16 cellular contexts compared by ENCODE assay signal in the genomic region with DNA sequence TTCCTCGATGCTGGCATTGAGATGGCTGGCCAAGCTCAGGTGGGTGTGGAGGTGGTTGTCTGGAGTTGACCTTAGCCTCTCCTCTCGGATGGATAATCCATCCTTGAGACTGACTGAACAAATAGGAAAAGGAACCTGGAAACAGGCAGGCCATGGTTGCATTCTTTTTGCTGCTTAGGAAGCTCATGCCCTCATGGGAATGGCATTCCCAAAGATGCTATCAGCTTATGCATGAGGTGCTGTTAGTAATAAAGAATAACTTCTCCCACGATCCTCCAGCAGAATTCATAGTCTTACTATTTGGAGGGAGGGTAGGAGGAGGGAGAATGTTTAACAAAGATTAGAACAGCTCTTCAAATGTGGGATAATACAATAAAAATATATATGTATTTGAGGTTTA.
A peak's percentile ranks its signal among the peaks of the same experiment; 100 is the strongest.
DNase-seq lines count a peak whose midpoint lies in the region; ATAC-seq, FAIRE-seq and TF ChIP-seq lines count a peak whose summit lies in the region.
"Had no signal": no experiment of that assay in that cellular context is flagged by ENCODE, and none has a peak within 500 bp of the region (broad histone marks: within the 10 kb centered on the region; RNA-seq: fewer than 3 reads in every experiment).

No MANE protein-coding gene starts in this region.

- TF ChIP-seq CTCF in SK-N-SH (IDR thresholded peaks at IDR 0.05) (no peak), fibroblast of the aortic adventitia (IDR thresholded peaks at IDR 0.05; ENCODE audit: insufficient read depth, low read length) (no peak), transverse colon (IDR thresholded peaks at IDR 0.05) (no peak), GM23338 (conservative IDR thresholded peaks at IDR 0.05; ENCODE audit: low read depth in 2 of 2) (no peak)

- H3K9me2 ChIP-seq in SK-N-SH: no peaks in the 10 kb centered on the region
- no peaks in the 10 kb centered on the region for H3K9me2 ChIP-seq in GM23338 (ENCODE audit: insufficient read depth)

- peak overlapping the region; percentile 87 for H3K9ac ChIP-seq in SK-N-SH

- no peak overlapping the region for H3K4me3 Mint-ChIP-seq in GM23338
- H3K4me3 Mint-ChIP-seq: activated naive CD8-positive, alpha-beta T cell treated with anti-CD3 and anti-CD28 coated beads, Interleukin-2, amount 10 ng/mL, durations not matched to agents 7 days and 5 days; CD4-positive, alpha-beta T cell had no signal

- H3K4me1 Mint-ChIP-seq in GM23338: peaks cover 17% of the 10 kb centered on the region
- H3K4me1 Mint-ChIP-seq: activated naive CD8-positive, alpha-beta T cell treated with anti-CD3 and anti-CD28 coated beads, Interleukin-2, amount 10 ng/mL, durations not matched to agents 7 days and 5 days had no signal

- H3K4me3 ChIP-seq in SK-N-SH (ENCODE audit: low read depth in 2 of 2, low read length in 1 of 2): peak overlapping the region; percentile 4 to 55; a peak in 3 of 4 replicates
- no peak overlapping the region for H3K4me3 ChIP-seq in fibroblast of the aortic adventitia (ENCODE audit: low read depth, low read length)
- no peak overlapping the region for H3K4me3 ChIP-seq in transverse colon
- no peak overlapping the region for H3K4me3 ChIP-seq in GM23338
- H3K4me3 ChIP-seq: ovary had no signal

- CTCF ChIA-PET in SK-N-SH (lab: Yijun Ruan, JAX): interaction anchor here (0.6 to 2.3 kb wide), 6 partner anchors 9 to 1133 kb away, joined by 3 to 8 read pairs (median 4); no protein-coding TSS in a partner anchor

- TF ChIP-seq RAD21 in SK-N-SH (IDR thresholded peaks at IDR 0.05; ENCODE audit: low read length): no peak

- H3K27ac ChIP-seq in SK-N-SH (ENCODE audit: low read depth in 2 of 2, low read length in 1 of 2) (peak overlapping the region; percentile 81 to 99; a peak in 3 of 4 replicates), transverse colon (no peak overlapping the region), GM23338 (ENCODE audit: low read depth) (no peak overlapping the region)
- H3K27ac ChIP-seq: ovary had no signal

- TF ChIP-seq EP300 in SK-N-SH (IDR thresholded peaks at IDR 0.05; ENCODE audit: borderline replicate concordance in 1 of 2, low read depth in 1 of 2, low read length in 1 of 2) (peak in 1 of 2 experiments; percentile 84; a peak in 2 of 4 replicates), transverse colon (IDR thresholded peaks at IDR 0.05; ENCODE audit: low read depth) (no peak)

- in situ Hi-C loops in transverse colon (cut with MboI; ENCODE audit: low pct_ligation_motif_present in 1 of 4, low pct_unique_long_range_greater_than_20kb in 1 of 4, low sequenced_read_pairs in 3 of 4): no loop called here

- H3F3A ChIP-seq in SK-N-SH (replicated peaks; ENCODE audit: insufficient read depth): peaks cover 58% of the 10 kb centered on the region
- no peaks in the 10 kb centered on the region for H3F3A ChIP-seq in GM23338 (replicated peaks; ENCODE audit: low read depth)

- FAIRE-seq in H54 (lab: Jason Lieb, UNC): no peak

- H3K4me1 ChIP-seq in SK-N-SH (ENCODE audit: control insufficient read depth in 1 of 2, insufficient read depth in 2 of 2, low read depth in 1 of 2, low read length in 1 of 2): peaks cover 22 to 35% of the 10 kb centered on the region in 2 experiments
- peaks cover 0 to 8% (median 2%) of the 10 kb centered on the region in 4 donors for H3K4me1 ChIP-seq in transverse colon
- H3K4me1 ChIP-seq in GM23338 (ENCODE audit: insufficient read depth): peaks cover 4% of the 10 kb centered on the region

- H4K20me1 ChIP-seq in SK-N-SH (ENCODE audit: insufficient read depth) (no peaks in the 10 kb centered on the region), GM23338 (replicated peaks; ENCODE audit: insufficient read depth) (no peaks in the 10 kb centered on the region)

- no peak overlapping the region for H3K27ac Mint-ChIP-seq in GM23338
- H3K27ac Mint-ChIP-seq: activated naive CD8-positive, alpha-beta T cell treated with anti-CD3 and anti-CD28 coated beads, Interleukin-2, amount 10 ng/mL, durations not matched to agents 7 days and 5 days; CD4-positive, alpha-beta T cell had no signal

- intact Hi-C loops in transverse colon (cut with DNase I; ENCODE audit: low total_unique reads): no loop called here

- H3K9me3 ChIP-seq in SK-N-SH (no peaks in the 10 kb centered on the region), transverse colon (no peaks in the 10 kb centered on the region)
- H3K9me3 ChIP-seq: ovary had no signal

- no peaks in the 10 kb centered on the region; the same call in 2 of the 3 replicates for H3K36me3 Mint-ChIP-seq in GM23338 (ENCODE audit: low read depth)
- H3K36me3 Mint-ChIP-seq: activated naive CD8-positive, alpha-beta T cell treated with anti-CD3 and anti-CD28 coated beads, Interleukin-2, amount 10 ng/mL, durations not matched to agents 7 days and 5 days had no signal

- H3K36me3 ChIP-seq in SK-N-SH (replicated peaks in 1 of 2; ENCODE audit: control insufficient read depth in 1 of 2, insufficient read depth in 2 of 2, low read length in 1 of 2) (peaks cover 6% of the 10 kb centered on the region in 2 experiments), transverse colon (peaks cover 0 to 23% (median 9%) of the 10 kb centered on the region in 4 donors), GM23338 (ENCODE audit: insufficient read depth) (no peaks in the 10 kb centered on the region)
- H3K36me3 ChIP-seq: ovary had no signal

- H3K79me2 ChIP-seq in SK-N-SH (ENCODE audit: insufficient read depth): peaks cover 32% of the 10 kb centered on the region
- H3K79me2 ChIP-seq in GM23338 (replicated peaks; ENCODE audit: insufficient read depth): no peaks in the 10 kb centered on the region

- peaks cover 10% of the 10 kb centered on the region for H3K27me3 Mint-ChIP-seq in GM23338 (ENCODE audit: insufficient read depth, low read depth, poor library complexity)
- H3K27me3 Mint-ChIP-seq: activated naive CD8-positive, alpha-beta T cell treated with anti-CD3 and anti-CD28 coated beads, Interleukin-2, amount 10 ng/mL, durations not matched to agents 7 days and 5 days had no signal

- H3K9me3 Mint-ChIP-seq in GM23338: no peaks in the 10 kb centered on the region
- H3K9me3 Mint-ChIP-seq: activated naive CD8-positive, alpha-beta T cell treated with anti-CD3 and anti-CD28 coated beads, Interleukin-2, amount 10 ng/mL, durations not matched to agents 7 days and 5 days; CD4-positive, alpha-beta T cell had no signal

- H3K27me3 ChIP-seq in SK-N-SH (ENCODE audit: insufficient read depth) (no peaks in the 10 kb centered on the region), transverse colon (no peaks in the 10 kb centered on the region), GM23338 (ENCODE audit: insufficient read depth) (no peaks in the 10 kb centered on the region)
- H3K27me3 ChIP-seq: ovary had no signal

- H3K4me2 ChIP-seq in SK-N-SH: peak overlapping the region; percentile 72
- H3K4me2 ChIP-seq in GM23338: no peak overlapping the region

- WGBS in SK-N-SH (ENCODE audit: low lambda C conversion rate): 17% methylated on average over 3 of the region's 3 CpGs
- WGBS in transverse colon (ENCODE audit: low coverage in 1 of 2), 2 donors: 84% methylated on average over 3 of the region's 3 CpGs; no CpG with 5 or more reads in 1 of the 2 donors

- POLR2A ChIA-PET in SK-N-SH (lab: Yijun Ruan, JAX): no interaction called here

- no peak for TF ChIP-seq POLR2A in transverse colon (IDR thresholded peaks at IDR 0.05)
- no peak for TF ChIP-seq POLR2A in H54 (IDR thresholded peaks at IDR 0.05; ENCODE audit: low read depth, low read length)

- H2AFZ ChIP-seq in SK-N-SH (ENCODE audit: low read depth) (no peak overlapping the region), GM23338 (no peak overlapping the region)

- DNase-seq in EH (ENCODE audit: low read depth) (peak; percentile 93), SK-N-SH (peak; percentile 17), fibroblast of the aortic adventitia (ENCODE audit: low read depth) (peak; percentile 67), renal cortical epithelial cell (ENCODE audit: low read depth) (peak; percentile 43), transverse colon (no peak), GM23338 (ENCODE audit: low spot score) (no peak), H54 (ENCODE audit: insufficient read length, low spot score) (no peak)
- no peak for DNase-seq in stimulated activated CD4-positive, alpha-beta T cell treated with anti-CD3 and anti-CD28 coated beads, Interleukin-4, amount 100 ng/mL, for 1 hour
- DNase-seq: activated CD4-positive, alpha-beta T cell treated with anti-CD3 and anti-CD28 coated beads for 1 hour; activated naive CD8-positive, alpha-beta T cell treated with anti-CD3 and anti-CD28 coated beads, Interleukin-2, amount 10 ng/mL, durations not matched to agents 7 days and 5 days; activated T-cell treated with anti-CD3 and anti-CD28 coated beads for 4 hours; CD4-positive, alpha-beta T cell; dermis blood vessel endothelial cell; glutamatergic neuron; NCI-H2107; ovary had no signal

- ATAC-seq in GM23338: no peak

TF ChIP-seq in SK-N-SH, 30 proteins besides CTCF, POLR2A, EP300 and RAD21 (continues in another document):
- TF ChIP-seq FOSL2 (IDR thresholded peaks at IDR 0.05; ENCODE audit: borderline replicate concordance, low read depth) (peak; percentile 72; the same call in 1 of the 2 replicates), ELF1 (IDR thresholded peaks at IDR 0.05) (no peak), NFIC (IDR thresholded peaks at IDR 0.05; ENCODE audit: borderline replicate concordance) (peak; percentile 61)

TF ChIP-seq in GM23338, 12 proteins besides CTCF, POLR2A, EP300 and RAD21 (continues in another document):
- TF ChIP-seq EZH2phosphoT487 (IDR thresholded peaks at IDR 0.05; ENCODE audit: unreplicated experiment): no peak
- TF ChIP-seq POLR2AphosphoS5 (IDR thresholded peaks at IDR 0.05; ENCODE audit: low read depth): no peak
- TF ChIP-seq CREB1 (CRISPR knock-in tag; IDR thresholded peaks at IDR 0.05; ENCODE audit: low read depth): no peak
- TF ChIP-seq STAT1 (IDR thresholded peaks at IDR 0.05; ENCODE audit: unreplicated experiment): no peak
- no peak for TF ChIP-seq JUNB (IDR thresholded peaks at IDR 0.05; ENCODE audit: unreplicated experiment)
- TF ChIP-seq EZH2 (IDR thresholded peaks at IDR 0.05; ENCODE audit: low read depth, unreplicated experiment): no peak

Comparison
In these comparisons a context has a peak if more than half of its experiments do, and no peak if none do; other contexts are left out.
1. DNase-seq: peak in EH (single experiment), SK-N-SH (single experiment), fibroblast of the aortic adventitia (single experiment) and renal cortical epithelial cell (single experiment); none in transverse colon (single experiment), GM23338 (single experiment), H54 (single experiment) and stimulated activated CD4-positive, alpha-beta T cell treated with anti-CD3 and anti-CD28 coated beads, Interleukin-4, amount 100 ng/mL, for 1 hour (single experiment).
2. H3K27ac ChIP-seq: peak in SK-N-SH (2 of 2); none in transverse colon (0 of 4) and GM23338 (single experiment).
3. H3K4me3 ChIP-seq: peak in SK-N-SH (2 of 2); none in fibroblast of the aortic adventitia (single experiment), transverse colon (0 of 4) and GM23338 (single experiment).